9 cellular contexts compared by ENCODE assay signal in the genomic region with DNA sequence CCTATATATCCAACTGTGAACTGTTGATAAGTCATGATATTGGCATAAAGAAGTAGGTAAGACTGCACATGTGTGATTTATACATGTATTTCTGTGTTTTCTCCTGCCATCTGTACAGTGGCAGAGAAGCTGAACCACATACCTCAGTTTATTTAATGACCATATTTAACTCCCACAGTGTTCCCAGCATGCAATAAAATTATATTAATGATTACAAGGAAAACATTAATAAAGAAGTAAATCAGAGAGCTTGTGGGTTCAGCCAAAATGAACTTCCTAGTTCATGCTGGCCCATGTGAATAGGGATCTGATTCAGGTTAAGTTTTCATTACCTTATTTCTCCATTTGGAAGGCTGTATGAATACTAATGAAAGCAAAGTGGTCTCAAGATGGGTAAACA.
"Had no signal": no experiment of that assay in that cellular context is flagged by ENCODE, and none has a peak within 500 bp of the region (broad histone marks: within the 10 kb centered on the region; RNA-seq: fewer than 3 reads in every experiment).

No MANE protein-coding gene starts in this region.

- ATAC-seq: GM23338, K562 had no signal

- DNase-seq: H9, HCEC 1CT, IMR-90 had no signal

- H3K27ac ChIP-seq: HL-60 had no signal

- H3K27ac Mint-ChIP-seq: GM23338, H9 had no signal

- H3K4me2 ChIP-seq: GM23338 had no signal

- H3K4me3 ChIP-seq: GM23338, K562 had no signal

- FAIRE-seq: H1, H54, HTR-8/SVneo, K562 had no signal

- H3K4me1 Mint-ChIP-seq: GM23338 had no signal

- H3K4me3 Mint-ChIP-seq: GM23338, H9 had no signal
